1 cellular context compared by ENCODE assay signal in the genomic region with DNA sequence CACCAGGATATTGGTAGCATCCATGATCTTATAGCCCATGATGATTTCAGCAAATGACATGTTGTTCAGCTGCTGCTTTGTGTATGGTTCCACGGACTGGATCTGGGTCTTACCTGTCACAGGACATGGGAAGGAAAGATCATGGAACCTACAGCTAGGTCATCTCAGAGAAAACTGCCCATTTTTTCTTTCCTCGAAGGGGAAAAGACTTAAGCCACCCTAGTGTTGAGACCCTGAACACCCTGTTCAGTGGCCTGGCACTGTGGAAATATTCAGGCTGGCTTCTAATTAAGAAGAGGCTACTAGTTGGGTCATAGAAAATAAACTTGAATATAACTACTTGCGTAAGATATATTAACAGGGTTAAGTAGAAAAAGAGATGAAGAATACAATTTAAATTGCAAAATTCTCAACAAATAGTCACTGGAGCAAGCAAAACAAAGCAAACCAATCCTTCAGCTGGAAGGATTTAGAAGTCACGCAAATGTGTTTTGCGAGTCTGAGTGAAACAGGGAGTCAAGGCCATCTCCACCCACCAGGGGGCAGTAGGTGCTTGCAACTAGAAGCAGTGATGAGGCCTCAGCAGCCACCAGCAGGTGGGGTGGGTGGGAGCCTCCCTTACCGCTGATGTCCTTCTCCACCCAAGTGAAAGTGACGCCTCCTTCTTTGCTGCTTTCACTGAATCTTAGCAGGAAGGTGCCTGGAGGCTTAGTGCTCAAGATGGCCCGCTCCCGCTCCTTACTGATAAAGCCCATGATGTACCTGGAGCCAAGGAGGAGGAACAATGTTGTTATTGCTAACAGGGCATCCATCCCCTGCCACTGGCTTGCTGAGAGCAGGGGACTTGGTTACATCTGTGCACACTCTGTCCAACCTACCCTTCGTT.
TF ChIP-seq lines count a peak whose summit lies in the region.

No MANE protein-coding gene starts in this region.

TF ChIP-seq in K562, 482 proteins besides CTCF, POLR2A, EP300 and RAD21 (continued from another document and continues in another):
- TF ChIP-seq, protein P1, sequence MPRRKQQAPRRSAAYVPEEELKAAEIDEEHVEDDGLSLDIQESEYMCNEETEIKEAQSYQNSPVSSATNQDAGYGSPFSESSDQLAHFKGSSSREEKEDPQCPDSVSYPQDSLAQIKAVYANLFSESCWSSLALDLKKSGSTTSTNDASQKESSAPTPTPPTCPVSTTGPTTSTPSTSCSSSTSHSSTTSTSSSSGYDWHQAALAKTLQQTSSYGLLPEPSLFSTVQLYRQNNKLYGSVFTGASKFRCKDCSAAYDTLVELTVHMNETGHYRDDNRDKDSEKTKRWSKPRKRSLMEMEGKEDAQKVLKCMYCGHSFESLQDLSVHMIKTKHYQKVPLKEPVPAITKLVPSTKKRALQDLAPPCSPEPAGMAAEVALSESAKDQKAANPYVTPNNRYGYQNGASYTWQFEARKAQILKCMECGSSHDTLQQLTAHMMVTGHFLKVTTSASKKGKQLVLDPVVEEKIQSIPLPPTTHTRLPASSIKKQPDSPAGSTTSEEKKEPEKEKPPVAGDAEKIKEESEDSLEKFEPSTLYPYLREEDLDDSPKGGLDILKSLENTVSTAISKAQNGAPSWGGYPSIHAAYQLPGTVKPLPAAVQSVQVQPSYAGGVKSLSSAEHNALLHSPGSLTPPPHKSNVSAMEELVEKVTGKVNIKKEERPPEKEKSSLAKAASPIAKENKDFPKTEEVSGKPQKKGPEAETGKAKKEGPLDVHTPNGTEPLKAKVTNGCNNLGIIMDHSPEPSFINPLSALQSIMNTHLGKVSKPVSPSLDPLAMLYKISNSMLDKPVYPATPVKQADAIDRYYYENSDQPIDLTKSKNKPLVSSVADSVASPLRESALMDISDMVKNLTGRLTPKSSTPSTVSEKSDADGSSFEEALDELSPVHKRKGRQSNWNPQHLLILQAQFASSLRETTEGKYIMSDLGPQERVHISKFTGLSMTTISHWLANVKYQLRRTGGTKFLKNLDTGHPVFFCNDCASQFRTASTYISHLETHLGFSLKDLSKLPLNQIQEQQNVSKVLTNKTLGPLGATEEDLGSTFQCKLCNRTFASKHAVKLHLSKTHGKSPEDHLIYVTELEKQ (CRISPR knock-in tag; IDR thresholded peaks at IDR 0.05) = no peak
- TF ChIP-seq RBM17 (IDR thresholded peaks at IDR 0.05; ENCODE audit: borderline replicate concordance, low read depth, low read length) (no peak), ZNF124 (CRISPR knock-in tag; IDR thresholded peaks at IDR 0.05) (no peak), SAP30 (IDR thresholded peaks at IDR 0.05; ENCODE audit: borderline replicate concordance, insufficient read depth, low read depth, low read length, poor library complexity, severe bottlenecking) (no peak), RBM14 (IDR thresholded peaks at IDR 0.05; ENCODE audit: borderline replicate concordance, insufficient read depth, low read depth, low read length) (no peak), GATA2 (CRISPR knock-in tag; IDR thresholded peaks at IDR 0.05) (no peak), MTF1 (CRISPR knock-in tag; IDR thresholded peaks at IDR 0.05; ENCODE audit: borderline replicate concordance) (no peak), ADNP (tag; IDR thresholded peaks at IDR 0.05) (no peak), MTA2 (IDR thresholded peaks at IDR 0.05; ENCODE audit: low read depth) (no peak), CBFA2T2 (conservative IDR thresholded peaks at IDR 0.05) (no peak), ZNF561 (CRISPR knock-in tag; conservative IDR thresholded peaks at IDR 0.05) (no peak), SIX5 (IDR thresholded peaks at IDR 0.05; ENCODE audit: borderline replicate concordance in 1 of 2, insufficient read depth in 1 of 2, low read depth in 1 of 2, low read length in 2 of 2) (no peak), PHF8 (IDR thresholded peaks at IDR 0.05; ENCODE audit: borderline replicate concordance, low read length) (no peak), HDAC8 (tag; IDR thresholded peaks at IDR 0.05) (no peak), HDAC6 (IDR thresholded peaks at IDR 0.05; ENCODE audit: low read depth, low read length) (no peak), HLTF (IDR thresholded peaks at IDR 0.05) (no peak), TEAD4 (IDR thresholded peaks at IDR 0.05; ENCODE audit: low read length) (peak; percentile 39; the same call in 1 of the 2 replicates), TEAD4 (CRISPR knock-in tag; IDR thresholded peaks at IDR 0.05; ENCODE audit: borderline replicate concordance) (no peak), MECOM (CRISPR knock-in tag; IDR thresholded peaks at IDR 0.05) (0 out of 2 replicates have a peak, but pooled peaks have one; percentile 26), ZNF444 (CRISPR knock-in tag; IDR thresholded peaks at IDR 0.05) (no peak), ZNF644 (tag; IDR thresholded peaks at IDR 0.05; ENCODE audit: low read depth) (no peak), DMBX1 (CRISPR knock-in tag; IDR thresholded peaks at IDR 0.05; ENCODE audit: borderline replicate concordance) (peak; percentile 68; the same call in 1 of the 2 replicates), SAFB2 (IDR thresholded peaks at IDR 0.05; ENCODE audit: borderline replicate concordance, low read depth, low read length, severe bottlenecking) (no peak), NCOA1 (IDR thresholded peaks at IDR 0.05; ENCODE audit: low read depth) (no peak; the same call in 1 of the 2 replicates), STAT5A (IDR thresholded peaks at IDR 0.05; ENCODE audit: borderline replicate concordance, low read length) (no peak), MXI1 (IDR thresholded peaks at IDR 0.05; ENCODE audit: low read depth, low read length) (no peak), PRMT5 (CRISPR knock-in tag; IDR thresholded peaks at IDR 0.05) (no peak), SETDB1 (IDR thresholded peaks at IDR 0.05; ENCODE audit: low read length) (no peak), JUND (IDR thresholded peaks at IDR 0.05; ENCODE audit: borderline replicate concordance, low read depth, low read length) (peak; percentile 68), JUND (tag; IDR thresholded peaks at IDR 0.05; ENCODE audit: borderline replicate concordance, low read depth, low read length) (peak; percentile 75; the same call in 1 of the 3 replicates), PML (IDR thresholded peaks at IDR 0.05; ENCODE audit: low read length) (no peak), ZBTB8A (IDR thresholded peaks at IDR 0.05; ENCODE audit: partially characterized antibody) (no peak), ZNF436 (CRISPR knock-in tag; IDR thresholded peaks at IDR 0.05) (no peak), RBM15 (IDR thresholded peaks at IDR 0.05; ENCODE audit: insufficient read depth, low read length) (no peak), C11orf30 (IDR thresholded peaks at IDR 0.05; ENCODE audit: low read depth) (no peak)
- TF ChIP-seq, protein P2, sequence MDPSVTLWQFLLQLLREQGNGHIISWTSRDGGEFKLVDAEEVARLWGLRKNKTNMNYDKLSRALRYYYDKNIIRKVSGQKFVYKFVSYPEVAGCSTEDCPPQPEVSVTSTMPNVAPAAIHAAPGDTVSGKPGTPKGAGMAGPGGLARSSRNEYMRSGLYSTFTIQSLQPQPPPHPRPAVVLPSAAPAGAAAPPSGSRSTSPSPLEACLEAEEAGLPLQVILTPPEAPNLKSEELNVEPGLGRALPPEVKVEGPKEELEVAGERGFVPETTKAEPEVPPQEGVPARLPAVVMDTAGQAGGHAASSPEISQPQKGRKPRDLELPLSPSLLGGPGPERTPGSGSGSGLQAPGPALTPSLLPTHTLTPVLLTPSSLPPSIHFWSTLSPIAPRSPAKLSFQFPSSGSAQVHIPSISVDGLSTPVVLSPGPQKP (CRISPR knock-in tag; IDR thresholded peaks at IDR 0.05) = no peak
- TF ChIP-seq, protein P3, sequence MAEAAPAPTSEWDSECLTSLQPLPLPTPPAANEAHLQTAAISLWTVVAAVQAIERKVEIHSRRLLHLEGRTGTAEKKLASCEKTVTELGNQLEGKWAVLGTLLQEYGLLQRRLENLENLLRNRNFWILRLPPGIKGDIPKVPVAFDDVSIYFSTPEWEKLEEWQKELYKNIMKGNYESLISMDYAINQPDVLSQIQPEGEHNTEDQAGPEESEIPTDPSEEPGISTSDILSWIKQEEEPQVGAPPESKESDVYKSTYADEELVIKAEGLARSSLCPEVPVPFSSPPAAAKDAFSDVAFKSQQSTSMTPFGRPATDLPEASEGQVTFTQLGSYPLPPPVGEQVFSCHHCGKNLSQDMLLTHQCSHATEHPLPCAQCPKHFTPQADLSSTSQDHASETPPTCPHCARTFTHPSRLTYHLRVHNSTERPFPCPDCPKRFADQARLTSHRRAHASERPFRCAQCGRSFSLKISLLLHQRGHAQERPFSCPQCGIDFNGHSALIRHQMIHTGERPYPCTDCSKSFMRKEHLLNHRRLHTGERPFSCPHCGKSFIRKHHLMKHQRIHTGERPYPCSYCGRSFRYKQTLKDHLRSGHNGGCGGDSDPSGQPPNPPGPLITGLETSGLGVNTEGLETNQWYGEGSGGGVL (CRISPR knock-in tag; IDR thresholded peaks at IDR 0.05) = no peak
- TF ChIP-seq, protein P4, sequence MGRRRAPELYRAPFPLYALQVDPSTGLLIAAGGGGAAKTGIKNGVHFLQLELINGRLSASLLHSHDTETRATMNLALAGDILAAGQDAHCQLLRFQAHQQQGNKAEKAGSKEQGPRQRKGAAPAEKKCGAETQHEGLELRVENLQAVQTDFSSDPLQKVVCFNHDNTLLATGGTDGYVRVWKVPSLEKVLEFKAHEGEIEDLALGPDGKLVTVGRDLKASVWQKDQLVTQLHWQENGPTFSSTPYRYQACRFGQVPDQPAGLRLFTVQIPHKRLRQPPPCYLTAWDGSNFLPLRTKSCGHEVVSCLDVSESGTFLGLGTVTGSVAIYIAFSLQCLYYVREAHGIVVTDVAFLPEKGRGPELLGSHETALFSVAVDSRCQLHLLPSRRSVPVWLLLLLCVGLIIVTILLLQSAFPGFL (CRISPR knock-in tag; IDR thresholded peaks at IDR 0.05) = 0 out of 2 replicates have a peak, but pooled peaks have one; percentile 73
- TF ChIP-seq, protein P5, sequence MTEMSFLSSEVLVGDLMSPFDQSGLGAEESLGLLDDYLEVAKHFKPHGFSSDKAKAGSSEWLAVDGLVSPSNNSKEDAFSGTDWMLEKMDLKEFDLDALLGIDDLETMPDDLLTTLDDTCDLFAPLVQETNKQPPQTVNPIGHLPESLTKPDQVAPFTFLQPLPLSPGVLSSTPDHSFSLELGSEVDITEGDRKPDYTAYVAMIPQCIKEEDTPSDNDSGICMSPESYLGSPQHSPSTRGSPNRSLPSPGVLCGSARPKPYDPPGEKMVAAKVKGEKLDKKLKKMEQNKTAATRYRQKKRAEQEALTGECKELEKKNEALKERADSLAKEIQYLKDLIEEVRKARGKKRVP (CRISPR knock-in tag; IDR thresholded peaks at IDR 0.05) = no peak
- TF ChIP-seq, protein P6, sequence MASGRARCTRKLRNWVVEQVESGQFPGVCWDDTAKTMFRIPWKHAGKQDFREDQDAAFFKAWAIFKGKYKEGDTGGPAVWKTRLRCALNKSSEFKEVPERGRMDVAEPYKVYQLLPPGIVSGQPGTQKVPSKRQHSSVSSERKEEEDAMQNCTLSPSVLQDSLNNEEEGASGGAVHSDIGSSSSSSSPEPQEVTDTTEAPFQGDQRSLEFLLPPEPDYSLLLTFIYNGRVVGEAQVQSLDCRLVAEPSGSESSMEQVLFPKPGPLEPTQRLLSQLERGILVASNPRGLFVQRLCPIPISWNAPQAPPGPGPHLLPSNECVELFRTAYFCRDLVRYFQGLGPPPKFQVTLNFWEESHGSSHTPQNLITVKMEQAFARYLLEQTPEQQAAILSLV (tag; IDR thresholded peaks at IDR 0.05) = no peak
- TF ChIP-seq, protein P7, sequence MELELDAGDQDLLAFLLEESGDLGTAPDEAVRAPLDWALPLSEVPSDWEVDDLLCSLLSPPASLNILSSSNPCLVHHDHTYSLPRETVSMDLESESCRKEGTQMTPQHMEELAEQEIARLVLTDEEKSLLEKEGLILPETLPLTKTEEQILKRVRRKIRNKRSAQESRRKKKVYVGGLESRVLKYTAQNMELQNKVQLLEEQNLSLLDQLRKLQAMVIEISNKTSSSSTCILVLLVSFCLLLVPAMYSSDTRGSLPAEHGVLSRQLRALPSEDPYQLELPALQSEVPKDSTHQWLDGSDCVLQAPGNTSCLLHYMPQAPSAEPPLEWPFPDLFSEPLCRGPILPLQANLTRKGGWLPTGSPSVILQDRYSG (tag; conservative IDR thresholded peaks at IDR 0.05; ENCODE audit: low read depth) = no peak
- TF ChIP-seq, protein P8, sequence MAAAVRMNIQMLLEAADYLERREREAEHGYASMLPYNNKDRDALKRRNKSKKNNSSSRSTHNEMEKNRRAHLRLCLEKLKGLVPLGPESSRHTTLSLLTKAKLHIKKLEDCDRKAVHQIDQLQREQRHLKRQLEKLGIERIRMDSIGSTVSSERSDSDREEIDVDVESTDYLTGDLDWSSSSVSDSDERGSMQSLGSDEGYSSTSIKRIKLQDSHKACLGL (CRISPR knock-in tag; IDR thresholded peaks at IDR 0.05; ENCODE audit: borderline replicate concordance, poor library complexity, severe bottlenecking) = no peak
- TF ChIP-seq, protein P9, sequence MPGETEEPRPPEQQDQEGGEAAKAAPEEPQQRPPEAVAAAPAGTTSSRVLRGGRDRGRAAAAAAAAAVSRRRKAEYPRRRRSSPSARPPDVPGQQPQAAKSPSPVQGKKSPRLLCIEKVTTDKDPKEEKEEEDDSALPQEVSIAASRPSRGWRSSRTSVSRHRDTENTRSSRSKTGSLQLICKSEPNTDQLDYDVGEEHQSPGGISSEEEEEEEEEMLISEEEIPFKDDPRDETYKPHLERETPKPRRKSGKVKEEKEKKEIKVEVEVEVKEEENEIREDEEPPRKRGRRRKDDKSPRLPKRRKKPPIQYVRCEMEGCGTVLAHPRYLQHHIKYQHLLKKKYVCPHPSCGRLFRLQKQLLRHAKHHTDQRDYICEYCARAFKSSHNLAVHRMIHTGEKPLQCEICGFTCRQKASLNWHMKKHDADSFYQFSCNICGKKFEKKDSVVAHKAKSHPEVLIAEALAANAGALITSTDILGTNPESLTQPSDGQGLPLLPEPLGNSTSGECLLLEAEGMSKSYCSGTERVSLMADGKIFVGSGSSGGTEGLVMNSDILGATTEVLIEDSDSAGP (CRISPR knock-in tag; IDR thresholded peaks at IDR 0.05) = no peak
- TF ChIP-seq, protein P10, sequence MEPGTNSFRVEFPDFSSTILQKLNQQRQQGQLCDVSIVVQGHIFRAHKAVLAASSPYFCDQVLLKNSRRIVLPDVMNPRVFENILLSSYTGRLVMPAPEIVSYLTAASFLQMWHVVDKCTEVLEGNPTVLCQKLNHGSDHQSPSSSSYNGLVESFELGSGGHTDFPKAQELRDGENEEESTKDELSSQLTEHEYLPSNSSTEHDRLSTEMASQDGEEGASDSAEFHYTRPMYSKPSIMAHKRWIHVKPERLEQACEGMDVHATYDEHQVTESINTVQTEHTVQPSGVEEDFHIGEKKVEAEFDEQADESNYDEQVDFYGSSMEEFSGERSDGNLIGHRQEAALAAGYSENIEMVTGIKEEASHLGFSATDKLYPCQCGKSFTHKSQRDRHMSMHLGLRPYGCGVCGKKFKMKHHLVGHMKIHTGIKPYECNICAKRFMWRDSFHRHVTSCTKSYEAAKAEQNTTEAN (CRISPR knock-in tag; IDR thresholded peaks at IDR 0.05) = no peak
